Comparison of ENCODE assay signal across 8 cellular contexts in the genomic region with DNA sequence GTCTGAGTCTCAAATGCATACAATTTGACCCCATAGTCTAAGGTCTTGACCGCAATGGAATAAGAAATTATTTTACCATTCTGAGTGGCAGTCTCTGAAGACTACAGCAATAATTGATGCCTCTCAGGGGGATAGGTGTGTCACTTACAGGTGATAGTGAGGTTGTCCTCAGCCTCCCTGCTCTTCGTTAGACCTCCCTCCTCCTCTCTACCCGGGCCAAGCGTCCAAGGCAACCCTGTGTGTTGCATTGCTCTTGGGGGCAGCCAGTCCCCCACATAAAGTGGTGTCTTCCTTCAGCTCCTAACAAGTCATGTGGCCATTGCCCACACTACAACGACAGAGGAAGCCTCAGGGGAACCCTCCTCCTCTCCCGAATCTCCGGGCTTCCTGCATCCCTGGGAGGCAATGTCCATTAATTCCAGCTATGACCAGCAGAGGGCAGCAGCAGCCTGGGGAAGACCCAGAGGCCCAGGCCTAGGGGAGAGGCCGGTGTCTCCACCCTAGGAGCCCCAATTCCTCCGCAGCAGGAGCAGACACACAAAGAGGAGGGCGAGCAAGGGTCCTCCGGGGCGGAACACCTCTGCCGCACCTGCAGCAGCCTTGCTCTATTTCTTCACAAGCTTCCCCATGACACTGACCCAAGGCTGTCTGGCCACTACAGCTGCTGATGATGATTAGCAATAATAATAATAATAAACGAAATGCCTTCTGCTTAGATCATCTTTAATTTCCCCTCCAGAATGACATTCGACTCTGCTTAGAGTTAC.
DNase-seq lines count a peak whose midpoint lies in the region; ATAC-seq and TF ChIP-seq lines count a peak whose summit lies in the region.

No MANE protein-coding gene starts in this region.

- H3K36me3 Mint-ChIP-seq in activated CD8-positive, alpha-beta T cell treated with anti-CD3 and anti-CD28 coated beads for 36 hours (ENCODE audit: low read depth) = no peaks in the 10 kb centered on the region
- H3K36me3 Mint-ChIP-seq in endodermal cell (ENCODE audit: low read depth) = no peaks in the 10 kb centered on the region
- H3K36me3 Mint-ChIP-seq in stimulated activated memory B cell treated with anti-CD40 and anti-IgM and Interleukin-4, amounts not matched to agents 10 μg/mL and 1 μg/mL and 100 μg/mL, for 72 hours = no peaks in the 10 kb centered on the region

- POLR2A ChIA-PET in activated CD8-positive, alpha-beta T cell treated with anti-CD3 and anti-CD28 coated beads for 36 hours (lab: Charles Lee) = interaction anchor here (0.8 kb wide), 1 partner anchor 42 kb away, joined by 3 read pairs; no protein-coding TSS in a partner anchor

- H3K4me3 ChIP-seq in endodermal cell (ENCODE audit: low read length) = no peak overlapping the region

- H3K36me3 ChIP-seq in endodermal cell (ENCODE audit: control insufficient read depth, insufficient read depth, low read length) = no peaks in the 10 kb centered on the region

- no peak overlapping the region for H3K27ac ChIP-seq in endodermal cell (ENCODE audit: low read depth, low read length)

- 44 to 56% methylated on average over 8 to 15 of the region's 15 CpGs for WGBS in endodermal cell (ENCODE audit: insufficient coverage in 1 of 2, insufficient read length in 1 of 2), 2 experiments

- H3K4me1 Mint-ChIP-seq in activated CD8-positive, alpha-beta T cell treated with anti-CD3 and anti-CD28 coated beads for 36 hours (ENCODE audit: low read depth) = peaks cover 6% of the 10 kb centered on the region
- H3K4me1 Mint-ChIP-seq in endodermal cell = peaks cover 7% of the 10 kb centered on the region
- H3K4me1 Mint-ChIP-seq in stimulated activated memory B cell treated with anti-CD40 and anti-IgM and Interleukin-4, amounts not matched to agents 10 μg/mL and 1 μg/mL and 100 μg/mL, for 72 hours = peaks cover 10% of the 10 kb centered on the region

- H3K4me3 Mint-ChIP-seq in activated CD8-positive, alpha-beta T cell treated with anti-CD3 and anti-CD28 coated beads for 36 hours = no peak overlapping the region
- H3K4me3 Mint-ChIP-seq in endodermal cell = no peak overlapping the region
- H3K4me3 Mint-ChIP-seq in stimulated activated memory B cell treated with anti-CD40 and anti-IgM and Interleukin-4, amounts not matched to agents 10 μg/mL and 1 μg/mL and 100 μg/mL, for 72 hours = no peak overlapping the region

- CTCF ChIA-PET in activated CD8-positive, alpha-beta T cell treated with anti-CD3 and anti-CD28 coated beads for 36 hours (lab: Charles Lee) = interaction anchor here (0.6 to 9.6 kb wide), 31 partner anchors 10 to 729 kb away, joined by 3 to 118 read pairs (median 3); partner anchors contain the start of gene GABRP

- peak; percentile 89 for TF ChIP-seq CTCF in activated CD8-positive, alpha-beta T cell treated with anti-CD3 and anti-CD28 coated beads for 36 hours (IDR thresholded peaks at IDR 0.05)
- peak; percentile 95 for TF ChIP-seq CTCF in endodermal cell (conservative IDR thresholded peaks at IDR 0.05)

- H3K9me3 Mint-ChIP-seq in activated CD8-positive, alpha-beta T cell treated with anti-CD3 and anti-CD28 coated beads for 36 hours = no peaks in the 10 kb centered on the region
- no peaks in the 10 kb centered on the region for H3K9me3 Mint-ChIP-seq in endodermal cell
- H3K9me3 Mint-ChIP-seq in stimulated activated memory B cell treated with anti-CD40 and anti-IgM and Interleukin-4, amounts not matched to agents 10 μg/mL and 1 μg/mL and 100 μg/mL, for 72 hours = no peaks in the 10 kb centered on the region

- DNase-seq in NCI-H446 (lab: John Stamatoyannopoulos, UW) (peak; percentile 24 to 65), NCI-H446 treated with DMSO at 0.1 percent for 48 hours (lab: John Stamatoyannopoulos, UW) (no peak), NCI-H345 (lab: John Stamatoyannopoulos, UW) (peak; percentile 68), endodermal cell (peak; percentile 97), midbrain (lab: John Stamatoyannopoulos, UW) (peak; percentile 66)
- peak; percentile 78 for DNase-seq in activated CD8-positive, alpha-beta T cell treated with anti-CD3 and anti-CD28 coated beads for 36 hours

- ATAC-seq in HG02852 (IDR thresholded peaks at IDR 0.05; ENCODE audit: unreplicated experiment) = peak; percentile 60
- ATAC-seq in activated CD8-positive, alpha-beta T cell treated with anti-CD3 and anti-CD28 coated beads for 36 hours = peak; percentile 74
- ATAC-seq in stimulated activated memory B cell treated with anti-CD40 and anti-IgM and Interleukin-4, amounts not matched to agents 10 μg/mL and 1 μg/mL and 100 μg/mL, for 72 hours = peak; percentile 49

- no peaks in the 10 kb centered on the region for H3K27me3 ChIP-seq in endodermal cell (ENCODE audit: control insufficient read depth, insufficient read depth, low read length, poor library complexity, severe bottlenecking)

- intact Hi-C loops in activated CD8-positive, alpha-beta T cell treated with anti-CD3 and anti-CD28 coated beads for 36 hours (cut with micrococcal nuclease) = loop anchor here (10.0 kb wide), 1 partner anchor 414 kb away; no protein-coding TSS in a partner anchor

- no peaks in the 10 kb centered on the region for H3K9me3 ChIP-seq in endodermal cell (ENCODE audit: control insufficient read depth, low read length)

- H3K27ac Mint-ChIP-seq in activated CD8-positive, alpha-beta T cell treated with anti-CD3 and anti-CD28 coated beads for 36 hours = no peak overlapping the region
- no peak overlapping the region for H3K27ac Mint-ChIP-seq in endodermal cell
- no peak overlapping the region for H3K27ac Mint-ChIP-seq in stimulated activated memory B cell treated with anti-CD40 and anti-IgM and Interleukin-4, amounts not matched to agents 10 μg/mL and 1 μg/mL and 100 μg/mL, for 72 hours

- H3K27me3 Mint-ChIP-seq in activated CD8-positive, alpha-beta T cell treated with anti-CD3 and anti-CD28 coated beads for 36 hours = peaks cover 9% of the 10 kb centered on the region
- peaks cover 7% of the 10 kb centered on the region for H3K27me3 Mint-ChIP-seq in endodermal cell (ENCODE audit: insufficient read depth)
- peaks cover 64% of the 10 kb centered on the region for H3K27me3 Mint-ChIP-seq in stimulated activated memory B cell treated with anti-CD40 and anti-IgM and Interleukin-4, amounts not matched to agents 10 μg/mL and 1 μg/mL and 100 μg/mL, for 72 hours

- no peak overlapping the region for H3K9ac ChIP-seq in endodermal cell (ENCODE audit: extremely low read depth, low read length, poor library complexity, severe bottlenecking)

- no peaks in the 10 kb centered on the region for H3K4me1 ChIP-seq in endodermal cell (ENCODE audit: control insufficient read depth, insufficient read depth, low read length)
